Comparison of ENCODE assay signal across 1 cellular context in the genomic region with DNA sequence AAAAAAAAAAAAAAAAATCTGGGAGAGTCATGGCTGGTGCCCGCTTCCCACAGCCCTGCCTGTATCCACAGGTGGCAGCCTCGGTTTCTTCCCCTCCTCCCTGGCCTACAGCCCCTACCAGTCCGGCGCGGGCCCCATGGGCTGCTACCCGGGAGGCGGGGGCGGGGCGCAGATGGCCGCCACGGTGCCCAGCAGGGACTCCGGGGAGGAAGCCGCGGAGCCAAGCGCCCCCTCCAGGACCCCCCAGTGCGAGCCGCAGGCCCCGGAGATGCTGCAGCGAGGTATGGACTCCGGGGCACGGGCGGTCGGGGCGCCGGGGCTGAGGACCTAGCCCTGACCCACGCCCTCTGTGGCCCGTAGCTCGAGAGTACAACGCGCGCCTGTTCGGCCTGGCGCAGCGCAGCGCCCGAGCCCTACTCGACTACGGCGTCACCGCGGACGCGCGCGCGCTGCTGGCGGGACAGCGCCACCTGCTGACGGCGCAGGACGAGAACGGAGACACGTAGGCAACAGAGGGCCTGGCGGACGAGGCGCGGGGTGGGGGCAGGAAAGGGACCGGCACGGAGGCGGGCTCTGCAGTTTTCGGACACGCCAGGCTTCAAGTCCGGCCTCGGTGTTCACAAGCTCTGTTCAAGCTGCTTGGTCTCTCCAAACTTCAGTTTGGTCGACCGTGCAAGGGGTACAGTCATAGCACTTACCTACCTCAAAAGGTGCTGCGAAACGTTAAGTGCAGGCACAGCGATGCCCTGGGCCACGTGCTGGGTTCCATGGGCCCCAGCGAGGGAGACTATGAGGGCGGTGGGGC.
TF ChIP-seq lines count a peak whose summit lies in the region.

No MANE protein-coding gene starts in this region.

TF ChIP-seq in HEK293, 187 proteins besides CTCF, POLR2A, EP300 and RAD21 (continued from another document):
- no peak for TF ChIP-seq ZNF138 (tag by site-specific recombination; IDR thresholded peaks at IDR 0.05; ENCODE audit: borderline replicate concordance)
- peak; percentile 99 for TF ChIP-seq GLIS2 (tag by site-specific recombination; IDR thresholded peaks at IDR 0.05)
- TF ChIP-seq ZNF155 (tag by site-specific recombination; IDR thresholded peaks at IDR 0.05): no peak
- peak; percentile 98 for TF ChIP-seq ZNF2 (tag by site-specific recombination; IDR thresholded peaks at IDR 0.05)
- TF ChIP-seq, protein P1, sequence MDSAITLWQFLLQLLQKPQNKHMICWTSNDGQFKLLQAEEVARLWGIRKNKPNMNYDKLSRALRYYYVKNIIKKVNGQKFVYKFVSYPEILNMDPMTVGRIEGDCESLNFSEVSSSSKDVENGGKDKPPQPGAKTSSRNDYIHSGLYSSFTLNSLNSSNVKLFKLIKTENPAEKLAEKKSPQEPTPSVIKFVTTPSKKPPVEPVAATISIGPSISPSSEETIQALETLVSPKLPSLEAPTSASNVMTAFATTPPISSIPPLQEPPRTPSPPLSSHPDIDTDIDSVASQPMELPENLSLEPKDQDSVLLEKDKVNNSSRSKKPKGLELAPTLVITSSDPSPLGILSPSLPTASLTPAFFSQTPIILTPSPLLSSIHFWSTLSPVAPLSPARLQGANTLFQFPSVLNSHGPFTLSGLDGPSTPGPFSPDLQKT (IDR thresholded peaks at IDR 0.05; ENCODE audit: borderline replicate concordance, low read depth, low read length): no peak
- TF ChIP-seq ZNF837 (tag by site-specific recombination; IDR thresholded peaks at IDR 0.05): no peak
- TF ChIP-seq ZFP37 (tag by site-specific recombination; IDR thresholded peaks at IDR 0.05): peak; percentile 97
- TF ChIP-seq, protein P2, sequence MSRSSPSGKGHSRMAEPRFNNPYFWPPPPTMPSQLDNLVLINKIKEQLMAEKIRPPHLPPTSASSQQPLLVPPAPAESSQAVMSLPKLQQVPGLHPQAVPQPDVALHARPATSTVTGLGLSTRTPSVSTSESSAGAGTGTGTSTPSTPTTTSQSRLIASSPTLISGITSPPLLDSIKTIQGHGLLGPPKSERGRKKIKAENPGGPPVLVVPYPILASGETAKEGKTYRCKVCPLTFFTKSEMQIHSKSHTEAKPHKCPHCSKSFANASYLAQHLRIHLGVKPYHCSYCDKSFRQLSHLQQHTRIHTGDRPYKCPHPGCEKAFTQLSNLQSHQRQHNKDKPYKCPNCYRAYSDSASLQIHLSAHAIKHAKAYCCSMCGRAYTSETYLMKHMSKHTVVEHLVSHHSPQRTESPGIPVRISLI (tag by site-specific recombination; IDR thresholded peaks at IDR 0.05): no peak
- TF ChIP-seq ZNF777 (tag by site-specific recombination; IDR thresholded peaks at IDR 0.05; ENCODE audit: borderline replicate concordance): no peak
- TF ChIP-seq ZNF621 (tag by site-specific recombination; IDR thresholded peaks at IDR 0.05): no peak
- TF ChIP-seq ZNF670 (tag by site-specific recombination; IDR thresholded peaks at IDR 0.05; ENCODE audit: low read depth): no peak
- no peak for TF ChIP-seq ZNF585B (tag by site-specific recombination; IDR thresholded peaks at IDR 0.05)
- TF ChIP-seq, protein P3, sequence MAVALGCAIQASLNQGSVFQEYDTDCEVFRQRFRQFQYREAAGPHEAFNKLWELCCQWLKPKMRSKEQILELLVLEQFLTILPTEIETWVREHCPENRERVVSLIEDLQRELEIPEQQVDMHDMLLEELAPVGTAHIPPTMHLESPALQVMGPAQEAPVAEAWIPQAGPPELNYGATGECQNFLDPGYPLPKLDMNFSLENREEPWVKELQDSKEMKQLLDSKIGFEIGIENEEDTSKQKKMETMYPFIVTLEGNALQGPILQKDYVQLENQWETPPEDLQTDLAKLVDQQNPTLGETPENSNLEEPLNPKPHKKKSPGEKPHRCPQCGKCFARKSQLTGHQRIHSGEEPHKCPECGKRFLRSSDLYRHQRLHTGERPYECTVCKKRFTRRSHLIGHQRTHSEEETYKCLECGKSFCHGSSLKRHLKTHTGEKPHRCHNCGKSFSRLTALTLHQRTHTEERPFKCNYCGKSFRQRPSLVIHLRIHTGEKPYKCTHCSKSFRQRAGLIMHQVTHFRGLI (tag by site-specific recombination; IDR thresholded peaks at IDR 0.05): peak; percentile 98
- TF ChIP-seq ZNF76 (tag by site-specific recombination; IDR thresholded peaks at IDR 0.05; ENCODE audit: borderline replicate concordance, low read depth): peak; percentile 75
- TF ChIP-seq ZNF341 (tag by site-specific recombination; IDR thresholded peaks at IDR 0.05; ENCODE audit: low read depth): 0 out of 2 replicates have a peak, but pooled peaks have one; percentile 19
- no peak for TF ChIP-seq TRIM28 (IDR thresholded peaks at IDR 0.05; ENCODE audit: borderline replicate concordance, low read length)
- no peak for TF ChIP-seq ZNF174 (tag by site-specific recombination; IDR thresholded peaks at IDR 0.05)
- TF ChIP-seq KLF8 (tag by site-specific recombination; IDR thresholded peaks at IDR 0.05): peak; percentile 92; the same call in 1 of the 2 replicates
- no peak for TF ChIP-seq HOXD13 (CRISPR knock-in tag; IDR thresholded peaks at IDR 0.05; ENCODE audit: borderline replicate concordance)
- TF ChIP-seq, protein P4, sequence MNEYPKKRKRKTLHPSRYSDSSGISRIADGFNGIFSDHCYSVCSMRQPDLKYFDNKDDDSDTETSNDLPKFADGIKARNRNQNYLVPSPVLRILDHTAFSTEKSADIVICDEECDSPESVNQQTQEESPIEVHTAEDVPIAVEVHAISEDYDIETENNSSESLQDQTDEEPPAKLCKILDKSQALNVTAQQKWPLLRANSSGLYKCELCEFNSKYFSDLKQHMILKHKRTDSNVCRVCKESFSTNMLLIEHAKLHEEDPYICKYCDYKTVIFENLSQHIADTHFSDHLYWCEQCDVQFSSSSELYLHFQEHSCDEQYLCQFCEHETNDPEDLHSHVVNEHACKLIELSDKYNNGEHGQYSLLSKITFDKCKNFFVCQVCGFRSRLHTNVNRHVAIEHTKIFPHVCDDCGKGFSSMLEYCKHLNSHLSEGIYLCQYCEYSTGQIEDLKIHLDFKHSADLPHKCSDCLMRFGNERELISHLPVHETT (tag by site-specific recombination; IDR thresholded peaks at IDR 0.05): peak; percentile 29; the same call in 1 of the 2 replicates
- TF ChIP-seq PRDM1 (tag by site-specific recombination; IDR thresholded peaks at IDR 0.05): no peak
- no peak for TF ChIP-seq ZNF677 (tag by site-specific recombination; IDR thresholded peaks at IDR 0.05)
- TF ChIP-seq ZFP3 (tag by site-specific recombination; IDR thresholded peaks at IDR 0.05; ENCODE audit: low read depth): no peak
- TF ChIP-seq ZNF302 (tag by site-specific recombination; IDR thresholded peaks at IDR 0.05; ENCODE audit: low read depth): no peak
